Comparison of ENCODE assay signal across 9 cellular contexts in genomic region chr6:34664270-34664971, GRCh38. TPM values are rescaled to one million over a fixed set of nuclear protein-coding genes. Genes with fewer than 3 reads are reported as not detected.
DNase-seq lines count a peak whose midpoint lies in the region; ATAC-seq, FAIRE-seq and TF ChIP-seq lines count a peak whose summit lies in the region.
"Had no signal": no experiment of that assay in that cellular context is flagged by ENCODE, and none has a peak within 500 bp of the region (broad histone marks: within the 10 kb centered on the region; RNA-seq: fewer than 3 reads in every experiment).

No MANE protein-coding gene starts in this region.

- H3K4me1 ChIP-seq in psoas muscle = peaks cover 27% of the 10 kb centered on the region

- intact Hi-C loops in dorsolateral prefrontal cortex (cut with DNase I) (no loop called here), psoas muscle (cut with DNase I) (loop anchor here in 1 of 2 donors (5.0 kb wide), 1 partner anchor 33 kb away; the partner anchor contains the start of gene ILRUN)

- H3K4me3 ChIP-seq in dorsolateral prefrontal cortex (no peak overlapping the region), psoas muscle (no peak overlapping the region)

- peak; percentile 87 for FAIRE-seq in H54 (lab: Jason Lieb, UNC)

- no peaks in the 10 kb centered on the region for H3K36me3 ChIP-seq in psoas muscle (ENCODE audit: insufficient read depth in 1 of 2, low read depth in 1 of 2)

- no peak for DNase-seq in H54 (ENCODE audit: insufficient read length, low spot score)
- DNase-seq in RPMI7951 (ENCODE audit: low read depth) = peak; percentile 53
- no peak for DNase-seq in dorsolateral prefrontal cortex
- DNase-seq in psoas muscle = no peak
- no peak for DNase-seq in COLO829 (ENCODE audit: low spot score)

- TF ChIP-seq CTCF in dorsolateral prefrontal cortex (IDR thresholded peaks at IDR 0.05 in 54 of 56, conservative IDR thresholded peaks at IDR 0.05 in 2 of 56; ENCODE audit: low read depth in 1 of 56, partially characterized antibody in 56 of 56) = no peak
- no peak for TF ChIP-seq CTCF in psoas muscle (IDR thresholded peaks at IDR 0.05)

- ATAC-seq in psoas muscle (peak in 2 of 4 donors; percentile 34 to 42), GM21367 (IDR thresholded peaks at IDR 0.05; ENCODE audit: unreplicated experiment) (no peak), HG02973 (IDR thresholded peaks at IDR 0.05; ENCODE audit: unreplicated experiment) (no peak), GM19351 (IDR thresholded peaks at IDR 0.05; ENCODE audit: unreplicated experiment) (no peak)
- ATAC-seq: left lobe of liver had no signal

- no peak for TF ChIP-seq POLR2A in H54 (IDR thresholded peaks at IDR 0.05; ENCODE audit: low read depth, low read length)

- H3K27ac ChIP-seq in dorsolateral prefrontal cortex (peak overlapping the region in 31 of 59 donors; percentile 1 to 64 (median 24)), psoas muscle (peak overlapping the region; percentile 71)

- WGBS in psoas muscle, 3 donors = 54 to 58% (median 57%) methylated on average over 4 of the region's 4 CpGs

- H3K9me3 ChIP-seq in psoas muscle = no peaks in the 10 kb centered on the region

- H3K27me3 ChIP-seq in dorsolateral prefrontal cortex = no peaks in the 10 kb centered on the region
- H3K27me3 ChIP-seq in psoas muscle (ENCODE audit: insufficient read depth in 3 of 3, low read length in 2 of 3) = no peaks in the 10 kb centered on the region

RNA-seq across cellular contexts. Expression of gene ILRUN, which starts 32.1 kb away (rescaled TPM):
- total RNA-seq in RPMI7951 (2014; rRNA removed; shearing (Covaris generic)) = 33.9 and 36.8 TPM in 2 replicates
- total RNA-seq in dorsolateral prefrontal cortex (100 to 1,000 TPM in 71 of 120 experiments, 10 to 100 TPM in 49; 46.6 to 155 (median 106) TPM), psoas muscle (100 to 1,000 TPM; 129 to 191 (median 176) TPM)
- 100 to 1,000 TPM in 2 of 3 donors, 10 to 100 TPM in 1; 89.4 to 312 (median 131) TPM for polyA plus RNA-seq in psoas muscle
